In genomic region chr2:135820003-135820618, GRCh38 we compare ENCODE assay signal across 8 cellular contexts.
DNase-seq lines count a peak whose midpoint lies in the region; ATAC-seq, FAIRE-seq and TF ChIP-seq lines count a peak whose summit lies in the region.

No MANE protein-coding gene starts in this region.

- H3K36me3 Mint-ChIP-seq in activated naive CD8-positive, alpha-beta T cell = peaks cover 15% of the 10 kb centered on the region

- H3K27me3 Mint-ChIP-seq in activated naive CD8-positive, alpha-beta T cell = no peaks in the 10 kb centered on the region

- peak overlapping the region; percentile 76 for H3K4me3 Mint-ChIP-seq in activated naive CD8-positive, alpha-beta T cell

- FAIRE-seq in GM18507 (lab: Jason Lieb, UNC) = peak; percentile 65

- peaks cover 58% of the 10 kb centered on the region for H3K4me1 Mint-ChIP-seq in activated naive CD8-positive, alpha-beta T cell (ENCODE audit: low read depth)

- CTCF ChIA-PET in RWPE1 (lab: Yijun Ruan, JAX) = interaction anchor here (0.7 kb wide), 1 partner anchor 13 kb away, joined by 6 read pairs; no protein-coding TSS in a partner anchor

- DNase-seq in GM18507 (ENCODE audit: extremely low spot score, insufficient read length, low read depth) (peak; percentile 30), OCI-M1 (lab: John Stamatoyannopoulos, UW) (peak; percentile 33), LoVo (ENCODE audit: low spot score) (no peak), AG08396 (ENCODE audit: low spot score) (no peak), RWPE1 (ENCODE audit: low spot score) (no peak)
- DNase-seq in stimulated activated CD8-positive, alpha-beta memory T cell treated with anti-CD3 and anti-CD28 coated beads, Interleukin-15, amount 100 ng/mL, for 48 hours (ENCODE audit: low read depth in 2 of 2) = peak; percentile 87 to 88

- peak overlapping the region; percentile 95 for H3K27ac Mint-ChIP-seq in activated naive CD8-positive, alpha-beta T cell

- no peak overlapping the region for H3K27ac ChIP-seq in RWPE1

- peaks cover 5% of the 10 kb centered on the region for H3K9me3 Mint-ChIP-seq in activated naive CD8-positive, alpha-beta T cell (ENCODE audit: low read depth)

- POLR2A ChIA-PET in RWPE1 (lab: Yijun Ruan, JAX; ENCODE audit: low non-redundant PET) = no interaction called here

- TF ChIP-seq CTCF in RWPE1 (conservative IDR thresholded peaks at IDR 0.05; ENCODE audit: low read depth) = no peak

- peak; percentile 92 for ATAC-seq in HG02884 (IDR thresholded peaks at IDR 0.05; ENCODE audit: unreplicated experiment)

Comparison
In these comparisons a context has a peak if more than half of its experiments do, and no peak if none do; other contexts are left out.
1. DNase-seq: peak in GM18507 (single experiment), OCI-M1 (single experiment) and stimulated activated CD8-positive, alpha-beta memory T cell treated with anti-CD3 and anti-CD28 coated beads, Interleukin-15, amount 100 ng/mL, for 48 hours (2 of 2); none in LoVo (single experiment), AG08396 (single experiment) and RWPE1 (single experiment).